7 cellular contexts compared by ENCODE assay signal in the genomic region with DNA sequence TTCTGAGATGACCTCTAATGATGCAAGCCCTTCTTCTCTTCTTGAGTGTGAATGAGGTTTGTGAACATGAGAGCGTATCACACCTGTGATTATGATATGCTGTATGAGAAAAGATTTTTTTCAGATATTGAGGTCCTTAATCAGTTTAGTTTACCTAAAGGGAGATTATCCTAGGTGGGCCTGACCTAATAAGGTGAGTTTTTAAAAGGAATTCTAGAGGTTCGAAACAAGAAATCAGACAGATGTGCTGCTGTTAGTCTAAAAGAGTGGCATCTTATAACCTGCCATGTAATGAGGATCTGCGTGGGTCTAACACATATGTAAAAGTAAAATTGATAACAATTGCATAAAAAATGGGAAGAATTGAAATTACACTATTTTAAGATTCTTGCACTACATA.
"Had no signal": no experiment of that assay in that cellular context is flagged by ENCODE, and none has a peak within 500 bp of the region (broad histone marks: within the 10 kb centered on the region; RNA-seq: fewer than 3 reads in every experiment).

No MANE protein-coding gene starts in this region.

- H3K27ac ChIP-seq: HL-60, KMS-11 had no signal

- ATAC-seq: HepG2 had no signal

- FAIRE-seq: HepG2, HTR-8/SVneo had no signal

- H3K9ac ChIP-seq: KMS-11 had no signal

- H3K4me2 ChIP-seq: KMS-11 had no signal

- DNase-seq: IMR-90, KBM-7, KG1 had no signal
